Comparison of ENCODE assay signal across 8 cellular contexts in genomic region chr4:119626420-119626819, GRCh38. TPM values are rescaled to one million over a fixed set of nuclear protein-coding genes. Genes with fewer than 3 reads are reported as not detected.
A peak's percentile ranks its signal among the peaks of the same experiment; 100 is the strongest.
DNase-seq lines count a peak whose midpoint lies in the region; FAIRE-seq and TF ChIP-seq lines count a peak whose summit lies in the region.

No MANE protein-coding gene starts in this region.

- TF ChIP-seq CTCF in BJ (IDR thresholded peaks at IDR 0.05; ENCODE audit: insufficient read depth, low read depth, low read length) (no peak), OCI-LY1 (IDR thresholded peaks at IDR 0.05; ENCODE audit: low read length) (no peak), endothelial cell of umbilical vein (IDR thresholded peaks at IDR 0.05; ENCODE audit: extremely low read depth in 1 of 2, insufficient read depth in 1 of 2, low read depth in 1 of 2, low read length in 2 of 2) (no peak), neural crest cell (conservative IDR thresholded peaks at IDR 0.05) (no peak)

- H3K4me2 ChIP-seq in OCI-LY1 (ENCODE audit: low read length) (peak overlapping the region; percentile 94; the same call in 1 of the 2 replicates), endothelial cell of umbilical vein (ENCODE audit: insufficient read depth, low read length) (peak overlapping the region; percentile 97)

- peaks cover 13% of the 10 kb centered on the region for H3K4me1 Mint-ChIP-seq in neural crest cell

- no peak overlapping the region for H3K27ac Mint-ChIP-seq in neural crest cell (ENCODE audit: unreplicated experiment)

- H3K9me3 ChIP-seq in OCI-LY1 (ENCODE audit: low read length) (no peaks in the 10 kb centered on the region), endothelial cell of umbilical vein (replicated peaks; ENCODE audit: control insufficient read depth, insufficient read depth, low read length) (no peaks in the 10 kb centered on the region)

- H2AFZ ChIP-seq in OCI-LY1 (ENCODE audit: low read length) (no peak overlapping the region), endothelial cell of umbilical vein (ENCODE audit: low read depth, low read length) (peak overlapping the region; percentile 100)

- H3K36me3 ChIP-seq in BJ (ENCODE audit: control insufficient read depth, insufficient read depth, low read length), result no peaks in the 10 kb centered on the region
- no peaks in the 10 kb centered on the region for H3K36me3 ChIP-seq in OCI-LY1 (ENCODE audit: insufficient read depth, low read length)
- no peaks in the 10 kb centered on the region for H3K36me3 ChIP-seq in endothelial cell of umbilical vein (ENCODE audit: control insufficient read depth in 2 of 2, extremely low read depth in 1 of 2, insufficient read depth in 2 of 2, low read length in 2 of 2)

- H3K4me1 ChIP-seq in OCI-LY1 (ENCODE audit: insufficient read depth, low read length, severe bottlenecking) (peaks cover 26% of the 10 kb centered on the region), endothelial cell of umbilical vein (ENCODE audit: control insufficient read depth, extremely low read depth, insufficient read depth, low read length) (peaks cover 14% of the 10 kb centered on the region)

- H3F3A ChIP-seq in OCI-LY1 (ENCODE audit: insufficient read depth, low read length), result no peaks in the 10 kb centered on the region

- POLR2A ChIA-PET in BJ (lab: Charles Lee) (no interaction called here), endothelial cell of umbilical vein (lab: Charles Lee) (no interaction called here)

- FAIRE-seq in endothelial cell of umbilical vein (lab: Jason Lieb, UNC), result no peak

- peaks cover 18% of the 10 kb centered on the region for H3K27me3 Mint-ChIP-seq in neural crest cell (ENCODE audit: low read depth)

- H3K4me3 ChIP-seq in BJ (ENCODE audit: low read depth, low read length) (peak overlapping the region; percentile 74), OCI-LY1 (ENCODE audit: low read depth, low read length, poor library complexity, severe bottlenecking) (no peak overlapping the region), endothelial cell of umbilical vein (replicated peaks in 1 of 3; ENCODE audit: insufficient read depth in 1 of 3, low read depth in 1 of 3, low read length in 3 of 3) (peak overlapping the region in 1 of 3 experiments; percentile 71)

- CTCF ChIA-PET in BJ (lab: Yijun Ruan, JAX) (interaction anchor here (0.7 to 4.0 kb wide), 18 partner anchors 10 to 646 kb away, joined by 3 to 64 read pairs (median 6); no protein-coding TSS in a partner anchor), endothelial cell of umbilical vein (lab: Charles Lee) (interaction anchor here (0.6 to 3.1 kb wide), 40 partner anchors 10 to 643 kb away, joined by 3 to 149 read pairs (median 4); partner anchors contain the start of genes FABP2 and MAD2L1)

- H3K9me3 Mint-ChIP-seq in neural crest cell, result peaks cover 1% of the 10 kb centered on the region

- no TSS peak for BruUV-seq in endothelial cell of umbilical vein (replicated peaks; lab: Mats Ljungman, UMichigan)

- H3K9me1 ChIP-seq in endothelial cell of umbilical vein (replicated peaks; ENCODE audit: control insufficient read depth, extremely low read depth, insufficient read depth, low read length), result no peaks in the 10 kb centered on the region

- H4K20me1 ChIP-seq in OCI-LY1 (ENCODE audit: insufficient read depth, low read length), result no peaks in the 10 kb centered on the region
- no peaks in the 10 kb centered on the region for H4K20me1 ChIP-seq in endothelial cell of umbilical vein (replicated peaks; ENCODE audit: control insufficient read depth, extremely low read depth, insufficient read depth, low read length)

- no peak overlapping the region for H3K27ac ChIP-seq in OCI-LY1 (ENCODE audit: low read depth, low read length, poor library complexity, severe bottlenecking)
- H3K27ac ChIP-seq in endothelial cell of umbilical vein (ENCODE audit: insufficient read depth, low read depth, low read length), result no peak overlapping the region

- dilution Hi-C loops in endothelial cell of umbilical vein (cut with MboI; ENCODE audit: extremely low pct_ligation_motif_present, low sequenced_read_pairs), result no loop called here

- peak overlapping the region; percentile 93 for H3K4me3 Mint-ChIP-seq in neural crest cell

- H3K9me2 ChIP-seq in OCI-LY1 (ENCODE audit: low read depth, low read length), result no peaks in the 10 kb centered on the region

- DNase-seq in BJ (ENCODE audit: low read depth) (no peak), endothelial cell of umbilical vein (ENCODE audit: low read depth, low spot score) (no peak), neural crest cell (ENCODE audit: low read depth, low spot score) (no peak), DMS153 treated with DMSO at 0.1 percent for 48 hours (lab: John Stamatoyannopoulos, UW; ENCODE audit: unreplicated experiment) (no peak), kidney glomerular epithelial cell (lab: John Stamatoyannopoulos, UW) (no peak), D341Med (ENCODE audit: low spot score) (no peak), NCI-H524 (lab: John Stamatoyannopoulos, UW) (no peak)

- H3K79me2 ChIP-seq in OCI-LY1 (ENCODE audit: insufficient read depth, low read length) (no peaks in the 10 kb centered on the region), endothelial cell of umbilical vein (ENCODE audit: control insufficient read depth, insufficient read depth, low read length) (no peaks in the 10 kb centered on the region)

- intact Hi-C loops in endothelial cell of umbilical vein (cut with micrococcal nuclease), result loop anchor here (5.0 kb wide), 1 partner anchor 884 kb away; no protein-coding TSS in a partner anchor

- TF ChIP-seq POLR2A in endothelial cell of umbilical vein (IDR thresholded peaks at IDR 0.05; ENCODE audit: low read depth, low read length), result no peak

- no peaks in the 10 kb centered on the region for H3K27me3 ChIP-seq in BJ (ENCODE audit: control insufficient read depth, insufficient read depth, low read length)
- H3K27me3 ChIP-seq in OCI-LY1 (ENCODE audit: insufficient read depth, low read length), result no peaks in the 10 kb centered on the region
- H3K27me3 ChIP-seq in endothelial cell of umbilical vein (ENCODE audit: control insufficient read depth in 2 of 2, insufficient read depth in 2 of 2, low read length in 2 of 2), result no peaks in the 10 kb centered on the region

- H3K36me3 Mint-ChIP-seq in neural crest cell (ENCODE audit: low read depth), result peaks cover 1% of the 10 kb centered on the region

- H3K9ac ChIP-seq in OCI-LY1 (ENCODE audit: low read length) (no peak overlapping the region), endothelial cell of umbilical vein (replicated peaks; ENCODE audit: extremely low read depth, insufficient read depth, low read length) (no peak overlapping the region)

TF ChIP-seq in endothelial cell of umbilical vein, 7 proteins besides CTCF, POLR2A, EP300 and RAD21:
- TF ChIP-seq POLR2AphosphoS5 (IDR thresholded peaks at IDR 0.05; ENCODE audit: insufficient read depth, low read depth, low read length) (no peak), GATA2 (IDR thresholded peaks at IDR 0.05; ENCODE audit: insufficient read depth, insufficient read length, low read depth, low read length) (no peak), MAX (IDR thresholded peaks at IDR 0.05; ENCODE audit: insufficient read depth, insufficient read length) (no peak), FOS (IDR thresholded peaks at IDR 0.05; ENCODE audit: borderline replicate concordance, insufficient read depth, low read length) (no peak), EZH2 (IDR thresholded peaks at IDR 0.05; ENCODE audit: borderline replicate concordance, low read depth, low read length, severe bottlenecking) (no peak), MYC (IDR thresholded peaks at IDR 0.05; ENCODE audit: low read depth, low read length) (no peak), JUN (IDR thresholded peaks at IDR 0.05; ENCODE audit: borderline replicate concordance, insufficient read depth, insufficient read length, low read depth) (no peak)

RNA-seq across cellular contexts. Expression of gene PDE5A, which starts 2.2 kb away (rescaled TPM):
- 69.0 and 82.6 TPM in 2 replicates for polyA plus RNA-seq in BJ (2011; rRNA removed)
- 142 and 147 TPM in 2 replicates for polyA minus RNA-seq in BJ (2011; rRNA and poly(A)+ RNA removed)
- 2.3 and 3.2 TPM in 2 replicates for total RNA-seq in endothelial cell of umbilical vein
- 0.59 and 0.73 TPM in 2 replicates for polyA plus RNA-seq in endothelial cell of umbilical vein
- polyA plus RNA-seq in endothelial cell of umbilical vein (2011; cell fraction: cytosol; rRNA removed), result 0.83 and 0.87 TPM in 2 replicates
- 2.5 and 3.6 TPM in 2 replicates for polyA plus RNA-seq in endothelial cell of umbilical vein (2011; cell fraction: nucleus; rRNA removed)
- 4.4 and 5.4 TPM in 2 replicates for polyA plus RNA-seq in endothelial cell of umbilical vein (2012)
- polyA minus RNA-seq in endothelial cell of umbilical vein, result 4.0 and 5.0 TPM in 2 replicates
- 0.61 TPM for polyA minus RNA-seq in endothelial cell of umbilical vein (2011; cell fraction: cytosol; rRNA and poly(A)+ RNA removed)
- polyA minus RNA-seq in endothelial cell of umbilical vein (2011; cell fraction: nucleus; rRNA and poly(A)+ RNA removed), result 9.8 and 20.4 TPM in 2 replicates
- total RNA-seq in neural crest cell, result 13.9 and 15.4 TPM in 2 replicates
